8 cellular contexts compared by ENCODE assay signal in genomic region chr19:57241181-57241580, GRCh38. TPM values are rescaled to one million over a fixed set of nuclear protein-coding genes. Genes with fewer than 3 reads are reported as not detected.
DNase-seq lines count a peak whose midpoint lies in the region; ATAC-seq and TF ChIP-seq lines count a peak whose summit lies in the region.

No MANE protein-coding gene starts in this region.

- no peaks in the 10 kb centered on the region for H3K4me1 ChIP-seq in prostate gland (replicated peaks)

- H3K4me3 ChIP-seq in fibroblast of the aortic adventitia (ENCODE audit: low read depth, low read length) (peak overlapping the region; percentile 94), prostate gland (peak overlapping the region; percentile 61 to 79)

- DNase-seq in DMS53 (lab: John Stamatoyannopoulos, UW) (peak; percentile 26), DMS53 treated with DMSO at 0.1 percent for 48 hours (lab: John Stamatoyannopoulos, UW; ENCODE audit: unreplicated experiment) (no peak), fibroblast of the aortic adventitia (ENCODE audit: low read depth) (peak; percentile 41), prostate gland (ENCODE audit: low spot score) (no peak), mucosa of gallbladder (ENCODE audit: low spot score) (no peak)
- DNase-seq in T-helper 2 cell treated with Interferon-gamma antibody and Interleukin-4, amounts not matched to agents 5 μg/mL and 100 μg/mL, for 36 hours (ENCODE audit: low spot score): no peak

- H3K9me3 Mint-ChIP-seq in T-helper 2 cell treated with Interferon-gamma antibody and Interleukin-4, amounts not matched to agents 5 μg/mL and 100 μg/mL, for 36 hours: peaks cover 14% of the 10 kb centered on the region

- TF ChIP-seq CTCF in fibroblast of the aortic adventitia (IDR thresholded peaks at IDR 0.05; ENCODE audit: insufficient read depth, low read length): no peak
- TF ChIP-seq CTCF in prostate gland (IDR thresholded peaks at IDR 0.05): no peak

- no peaks in the 10 kb centered on the region for H3K36me3 ChIP-seq in prostate gland

- no peak for TF ChIP-seq POLR2A in prostate gland (IDR thresholded peaks at IDR 0.05)

- H3K27me3 ChIP-seq in prostate gland (replicated peaks; ENCODE audit: insufficient read depth): no peaks in the 10 kb centered on the region

- H3K27ac ChIP-seq in prostate gland: peak overlapping the region; percentile 81 to 84

- ATAC-seq in HG03469 (IDR thresholded peaks at IDR 0.05; ENCODE audit: unreplicated experiment) (no peak), GM21447 (IDR thresholded peaks at IDR 0.05; ENCODE audit: unreplicated experiment) (no peak)

- no peaks in the 10 kb centered on the region for H3K9me3 ChIP-seq in prostate gland

- H3K27ac Mint-ChIP-seq in T-helper 2 cell treated with Interferon-gamma antibody and Interleukin-4, amounts not matched to agents 5 μg/mL and 100 μg/mL, for 36 hours: peak overlapping the region; percentile 87

- peaks cover 32% of the 10 kb centered on the region for H3K36me3 Mint-ChIP-seq in T-helper 2 cell treated with Interferon-gamma antibody and Interleukin-4, amounts not matched to agents 5 μg/mL and 100 μg/mL, for 36 hours (ENCODE audit: low read depth)

- no peaks in the 10 kb centered on the region for H3K27me3 Mint-ChIP-seq in T-helper 2 cell treated with Interferon-gamma antibody and Interleukin-4, amounts not matched to agents 5 μg/mL and 100 μg/mL, for 36 hours (ENCODE audit: low read depth)

- 20% methylated on average over 7 of the region's 7 CpGs for WGBS in prostate gland

- peaks cover 16% of the 10 kb centered on the region for H3K4me1 Mint-ChIP-seq in T-helper 2 cell treated with Interferon-gamma antibody and Interleukin-4, amounts not matched to agents 5 μg/mL and 100 μg/mL, for 36 hours (ENCODE audit: low read depth)

- peak overlapping the region; percentile 87 for H3K4me3 Mint-ChIP-seq in T-helper 2 cell treated with Interferon-gamma antibody and Interleukin-4, amounts not matched to agents 5 μg/mL and 100 μg/mL, for 36 hours

- intact Hi-C loops in prostate gland (cut with DNase I): no loop called here

RNA-seq across cellular contexts. Expression of gene ZNF805, which starts 0.7 kb away (rescaled TPM):
- total RNA-seq in fibroblast of the aortic adventitia (ENCODE audit: low replicate concordance): 23.2 and 32.5 TPM in 2 replicates
- total RNA-seq in prostate gland: 10 to 100 TPM; 16.4 to 21.1 TPM
- total RNA-seq in mucosa of gallbladder: 14.8 TPM

RNA-seq across cellular contexts. Expression of gene AURKC, which starts 10.4 kb away (rescaled TPM):
- total RNA-seq in fibroblast of the aortic adventitia (ENCODE audit: low replicate concordance) (0.72 and 1.6 TPM in 2 replicates), prostate gland (10 to 100 TPM in 1 of 2 donors, 1 to 10 TPM in 1; 2.0 to 11.0 TPM), mucosa of gallbladder (3.7 TPM)

RNA-seq across cellular contexts. Expression of gene ZNF460, which starts 39.1 kb away (rescaled TPM):
- 71.8 and 78.5 TPM in 2 replicates for total RNA-seq in fibroblast of the aortic adventitia (ENCODE audit: low replicate concordance)
- 10 to 100 TPM; 56.3 to 68.4 TPM for total RNA-seq in prostate gland
- total RNA-seq in mucosa of gallbladder: 63.1 TPM

RNA-seq across cellular contexts. Expression of gene ZNF264, which starts 49.9 kb away (rescaled TPM):
- 19.5 and 123 TPM in 2 replicates for total RNA-seq in fibroblast of the aortic adventitia (ENCODE audit: low replicate concordance)
- 10 to 100 TPM; 50.3 to 64.2 TPM for total RNA-seq in prostate gland
- 50.4 TPM for total RNA-seq in mucosa of gallbladder

Comparison
In these comparisons a context has a peak if more than half of its experiments do, and no peak if none do; other contexts are left out.
1. DNase-seq: peak in DMS53 (single experiment) and fibroblast of the aortic adventitia (single experiment); none in DMS53 treated with DMSO at 0.1 percent for 48 hours (single experiment), T-helper 2 cell treated with Interferon-gamma antibody and Interleukin-4, amounts not matched to agents 5 μg/mL and 100 μg/mL, for 36 hours (single experiment), prostate gland (single experiment) and mucosa of gallbladder (single experiment).